In the genomic region with DNA sequence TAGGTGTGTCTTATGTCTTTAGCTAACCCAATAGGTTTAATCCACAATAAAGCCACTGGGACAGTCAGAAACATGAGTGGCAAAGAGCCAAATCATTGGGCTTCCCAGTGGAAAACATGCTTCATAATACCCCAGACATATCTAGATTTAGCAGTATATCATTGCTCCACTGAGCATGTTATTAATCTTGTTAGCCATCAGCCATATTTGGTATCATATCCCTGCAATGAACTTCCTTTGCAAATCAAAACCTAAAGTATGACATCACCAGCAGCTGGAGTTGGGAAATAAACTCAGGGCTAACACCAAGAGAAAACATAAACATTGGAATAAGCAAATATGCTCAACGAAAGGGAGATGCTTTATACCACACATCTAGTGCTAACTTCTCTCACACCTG, we compare ENCODE assay signal across 2 cellular contexts.
TF ChIP-seq lines count a peak whose summit lies in the region.

No MANE protein-coding gene starts in this region.

TF ChIP-seq in IMR-90, 13 proteins besides CTCF, POLR2A, EP300 and RAD21:
- TF ChIP-seq, protein P1, sequence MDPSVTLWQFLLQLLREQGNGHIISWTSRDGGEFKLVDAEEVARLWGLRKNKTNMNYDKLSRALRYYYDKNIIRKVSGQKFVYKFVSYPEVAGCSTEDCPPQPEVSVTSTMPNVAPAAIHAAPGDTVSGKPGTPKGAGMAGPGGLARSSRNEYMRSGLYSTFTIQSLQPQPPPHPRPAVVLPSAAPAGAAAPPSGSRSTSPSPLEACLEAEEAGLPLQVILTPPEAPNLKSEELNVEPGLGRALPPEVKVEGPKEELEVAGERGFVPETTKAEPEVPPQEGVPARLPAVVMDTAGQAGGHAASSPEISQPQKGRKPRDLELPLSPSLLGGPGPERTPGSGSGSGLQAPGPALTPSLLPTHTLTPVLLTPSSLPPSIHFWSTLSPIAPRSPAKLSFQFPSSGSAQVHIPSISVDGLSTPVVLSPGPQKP (IDR thresholded peaks at IDR 0.05; ENCODE audit: borderline replicate concordance, low read depth, low read length), result no peak
- TF ChIP-seq FOS (IDR thresholded peaks at IDR 0.05; ENCODE audit: low read depth, low read length) (0 out of 2 replicates have a peak, but pooled peaks have one; percentile 12), CEBPB (IDR thresholded peaks at IDR 0.05; ENCODE audit: low read depth, low read length) (peak; percentile 96), RCOR1 (IDR thresholded peaks at IDR 0.05; ENCODE audit: insufficient replicate concordance, low read length) (no peak), SMC3 (IDR thresholded peaks at IDR 0.05; ENCODE audit: low read depth, low read length) (no peak)

TF ChIP-seq in HepG2, 621 proteins besides CTCF, POLR2A, EP300 and RAD21:
- TF ChIP-seq ATF7 (IDR thresholded peaks at IDR 0.05), result peak; percentile 77
- no peak for TF ChIP-seq ATF7 (CRISPR knock-in tag; IDR thresholded peaks at IDR 0.05)
- TF ChIP-seq, protein P2, sequence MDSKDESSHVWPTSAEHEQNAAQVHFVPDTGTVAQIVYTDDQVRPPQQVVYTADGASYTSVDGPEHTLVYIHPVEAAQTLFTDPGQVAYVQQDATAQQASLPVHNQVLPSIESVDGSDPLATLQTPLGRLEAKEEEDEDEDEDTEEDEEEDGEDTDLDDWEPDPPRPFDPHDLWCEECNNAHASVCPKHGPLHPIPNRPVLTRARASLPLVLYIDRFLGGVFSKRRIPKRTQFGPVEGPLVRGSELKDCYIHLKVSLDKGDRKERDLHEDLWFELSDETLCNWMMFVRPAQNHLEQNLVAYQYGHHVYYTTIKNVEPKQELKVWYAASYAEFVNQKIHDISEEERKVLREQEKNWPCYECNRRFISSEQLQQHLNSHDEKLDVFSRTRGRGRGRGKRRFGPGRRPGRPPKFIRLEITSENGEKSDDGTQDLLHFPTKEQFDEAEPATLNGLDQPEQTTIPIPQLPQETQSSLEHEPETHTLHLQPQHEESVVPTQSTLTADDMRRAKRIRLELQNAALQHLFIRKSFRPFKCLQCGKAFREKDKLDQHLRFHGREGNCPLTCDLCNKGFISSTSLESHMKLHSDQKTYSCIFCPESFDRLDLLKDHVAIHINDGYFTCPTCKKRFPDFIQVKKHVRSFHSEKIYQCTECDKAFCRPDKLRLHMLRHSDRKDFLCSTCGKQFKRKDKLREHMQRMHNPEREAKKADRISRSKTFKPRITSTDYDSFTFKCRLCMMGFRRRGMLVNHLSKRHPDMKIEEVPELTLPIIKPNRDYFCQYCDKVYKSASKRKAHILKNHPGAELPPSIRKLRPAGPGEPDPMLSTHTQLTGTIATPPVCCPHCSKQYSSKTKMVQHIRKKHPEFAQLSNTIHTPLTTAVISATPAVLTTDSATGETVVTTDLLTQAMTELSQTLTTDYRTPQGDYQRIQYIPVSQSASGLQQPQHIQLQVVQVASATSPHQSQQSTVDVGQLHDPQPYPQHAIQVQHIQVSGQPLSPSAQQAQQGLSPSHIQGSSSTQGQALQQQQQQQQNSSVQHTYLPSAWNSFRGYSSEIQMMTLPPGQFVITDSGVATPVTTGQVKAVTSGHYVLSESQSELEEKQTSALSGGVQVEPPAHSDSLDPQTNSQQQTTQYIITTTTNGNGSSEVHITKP (CRISPR knock-in tag; IDR thresholded peaks at IDR 0.05; ENCODE audit: low read depth), result no peak
- no peak for TF ChIP-seq SMAD9 (CRISPR knock-in tag; IDR thresholded peaks at IDR 0.05)
- no peak for TF ChIP-seq ZC3H13 (CRISPR knock-in tag; IDR thresholded peaks at IDR 0.05)
